ENCODE assay signal across 21 cellular contexts in genomic region chr18:32879497-32879896, GRCh38.
DNase-seq lines count a peak whose midpoint lies in the region; ATAC-seq and TF ChIP-seq lines count a peak whose summit lies in the region.
"Had no signal": no experiment of that assay in that cellular context is flagged by ENCODE, and none has a peak within 500 bp of the region (broad histone marks: within the 10 kb centered on the region; RNA-seq: fewer than 3 reads in every experiment).

No MANE protein-coding gene starts in this region.

- no peaks in the 10 kb centered on the region for H3K27me3 Mint-ChIP-seq in WTC11 (ENCODE audit: low read depth)
- H3K27me3 Mint-ChIP-seq: activated naive CD8-positive, alpha-beta T cell treated with anti-CD3 and anti-CD28 coated beads, Interleukin-2, amount 50 U/mL, for 24 hours; memory B cell had no signal

- H3K9me3 Mint-ChIP-seq in WTC11: peaks cover 26% of the 10 kb centered on the region

- no peak overlapping the region for H3K27ac Mint-ChIP-seq in WTC11
- H3K27ac Mint-ChIP-seq: activated naive CD8-positive, alpha-beta T cell treated with anti-CD3 and anti-CD28 coated beads, Interleukin-2, amount 50 U/mL, for 24 hours had no signal

- no peak for DNase-seq in WTC11 (ENCODE audit: low spot score)
- peak; percentile 40 for DNase-seq in iris pigment epithelial cell (ENCODE audit: low read depth)
- DNase-seq in retinal pigment epithelial cell (ENCODE audit: low read depth): peak; percentile 62
- DNase-seq in NOMO-1 (lab: John Stamatoyannopoulos, UW; ENCODE audit: unreplicated experiment in 2 of 2): no peak
- no peak for DNase-seq in nucleus accumbens (lab: John Stamatoyannopoulos, UW)
- no peak for DNase-seq in NCI-H1436 (lab: John Stamatoyannopoulos, UW)
- DNase-seq: activated effector memory CD4-positive, alpha-beta T cell treated with anti-CD3 and anti-CD28 coated beads, Interleukin-2, amount 50 U/mL, for 16 hours; activated naive CD8-positive, alpha-beta T cell treated with anti-CD3 and anti-CD28 coated beads, Interleukin-2, amount 50 U/mL, for 24 hours; colonic mucosa; H9; Kasumi-1; left cardiac atrium; NCI-H187 treated with DMSO at 0.1 percent for 48 hours; RPMI8226; stimulated activated CD4-positive, alpha-beta T cell treated with anti-CD3 and anti-CD28 coated beads, Interleukin-4, amount 100 ng/mL, for 1 hour; stimulated activated naive CD4-positive, alpha-beta T cell had no signal

- TF ChIP-seq CTCF in WTC11 (IDR thresholded peaks at IDR 0.05) (no peak), retinal pigment epithelial cell (conservative IDR thresholded peaks at IDR 0.05; ENCODE audit: low read depth, low read length) (no peak)

- peak; percentile 61 for ATAC-seq in WTC11
- ATAC-seq: activated naive CD8-positive, alpha-beta T cell treated with anti-CD3 and anti-CD28 coated beads, Interleukin-2, amount 50 U/mL, for 24 hours; left cardiac atrium had no signal

- H3K36me3 Mint-ChIP-seq in WTC11: peaks cover 3% of the 10 kb centered on the region; the same call in 1 of the 2 replicates
- H3K36me3 Mint-ChIP-seq: memory B cell had no signal

- peak; percentile 24; the same call in 1 of the 2 replicates for TF ChIP-seq RAD21 in Ishikawa (IDR thresholded peaks at IDR 0.05; ENCODE audit: low read depth)

- POLR2A ChIA-PET in WTC11 (lab: Charles Lee): no interaction called here

- no peak overlapping the region for H3K4me3 ChIP-seq in retinal pigment epithelial cell (ENCODE audit: low read length)
- H3K4me3 ChIP-seq: colonic mucosa, right atrium auricular region, thoracic aorta, vagina had no signal

- H3K4me3 Mint-ChIP-seq in WTC11: no peak overlapping the region
- H3K4me3 Mint-ChIP-seq: activated naive CD8-positive, alpha-beta T cell treated with anti-CD3 and anti-CD28 coated beads, Interleukin-2, amount 50 U/mL, for 24 hours; H9 had no signal

- peak; percentile 96 for TF ChIP-seq EP300 in Ishikawa (IDR thresholded peaks at IDR 0.05; ENCODE audit: borderline replicate concordance)

- H3K4me1 Mint-ChIP-seq in WTC11: peaks cover 26% of the 10 kb centered on the region

- CTCF ChIA-PET in WTC11 (lab: Charles Lee): interaction anchor here (1.0 to 1.3 kb wide), 3 partner anchors 10 to 210 kb away, joined by 3 to 8 read pairs (median 3); no protein-coding TSS in a partner anchor

TF ChIP-seq in Ishikawa, 13 proteins besides CTCF, POLR2A, EP300 and RAD21:
- TF ChIP-seq FOXM1 (IDR thresholded peaks at IDR 0.05; ENCODE audit: borderline replicate concordance, low read depth) (peak; percentile 91), NFIC (IDR thresholded peaks at IDR 0.05) (peak; percentile 63; the same call in 1 of the 2 replicates), EGR1 (IDR thresholded peaks at IDR 0.05) (no peak), YY1 (IDR thresholded peaks at IDR 0.05; ENCODE audit: low read depth) (peak; percentile 36; the same call in 1 of the 2 replicates), TAF1 (IDR thresholded peaks at IDR 0.05; ENCODE audit: low read depth) (no peak), TCF12 (IDR thresholded peaks at IDR 0.05; ENCODE audit: low read depth) (peak; percentile 94), REST (IDR thresholded peaks at IDR 0.05; ENCODE audit: low read depth) (no peak), CREB1 (IDR thresholded peaks at IDR 0.05; ENCODE audit: low read depth) (no peak), USF1 (IDR thresholded peaks at IDR 0.05) (no peak), TEAD4 (IDR thresholded peaks at IDR 0.05) (peak; percentile 95), CEBPB (IDR thresholded peaks at IDR 0.05) (peak; percentile 49; the same call in 1 of the 2 replicates), ZBTB7A (IDR thresholded peaks at IDR 0.05; ENCODE audit: low read depth) (no peak)
- TF ChIP-seq, protein P1, sequence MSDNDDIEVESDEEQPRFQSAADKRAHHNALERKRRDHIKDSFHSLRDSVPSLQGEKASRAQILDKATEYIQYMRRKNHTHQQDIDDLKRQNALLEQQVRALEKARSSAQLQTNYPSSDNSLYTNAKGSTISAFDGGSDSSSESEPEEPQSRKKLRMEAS (IDR thresholded peaks at IDR 0.05): no peak

TF ChIP-seq in WTC11, 78 proteins besides CTCF, POLR2A, EP300 and RAD21 (continues in another document):
- TF ChIP-seq ZBTB21 (CRISPR knock-in tag; IDR thresholded peaks at IDR 0.05; ENCODE audit: borderline replicate concordance): no peak
- TF ChIP-seq, protein P2, sequence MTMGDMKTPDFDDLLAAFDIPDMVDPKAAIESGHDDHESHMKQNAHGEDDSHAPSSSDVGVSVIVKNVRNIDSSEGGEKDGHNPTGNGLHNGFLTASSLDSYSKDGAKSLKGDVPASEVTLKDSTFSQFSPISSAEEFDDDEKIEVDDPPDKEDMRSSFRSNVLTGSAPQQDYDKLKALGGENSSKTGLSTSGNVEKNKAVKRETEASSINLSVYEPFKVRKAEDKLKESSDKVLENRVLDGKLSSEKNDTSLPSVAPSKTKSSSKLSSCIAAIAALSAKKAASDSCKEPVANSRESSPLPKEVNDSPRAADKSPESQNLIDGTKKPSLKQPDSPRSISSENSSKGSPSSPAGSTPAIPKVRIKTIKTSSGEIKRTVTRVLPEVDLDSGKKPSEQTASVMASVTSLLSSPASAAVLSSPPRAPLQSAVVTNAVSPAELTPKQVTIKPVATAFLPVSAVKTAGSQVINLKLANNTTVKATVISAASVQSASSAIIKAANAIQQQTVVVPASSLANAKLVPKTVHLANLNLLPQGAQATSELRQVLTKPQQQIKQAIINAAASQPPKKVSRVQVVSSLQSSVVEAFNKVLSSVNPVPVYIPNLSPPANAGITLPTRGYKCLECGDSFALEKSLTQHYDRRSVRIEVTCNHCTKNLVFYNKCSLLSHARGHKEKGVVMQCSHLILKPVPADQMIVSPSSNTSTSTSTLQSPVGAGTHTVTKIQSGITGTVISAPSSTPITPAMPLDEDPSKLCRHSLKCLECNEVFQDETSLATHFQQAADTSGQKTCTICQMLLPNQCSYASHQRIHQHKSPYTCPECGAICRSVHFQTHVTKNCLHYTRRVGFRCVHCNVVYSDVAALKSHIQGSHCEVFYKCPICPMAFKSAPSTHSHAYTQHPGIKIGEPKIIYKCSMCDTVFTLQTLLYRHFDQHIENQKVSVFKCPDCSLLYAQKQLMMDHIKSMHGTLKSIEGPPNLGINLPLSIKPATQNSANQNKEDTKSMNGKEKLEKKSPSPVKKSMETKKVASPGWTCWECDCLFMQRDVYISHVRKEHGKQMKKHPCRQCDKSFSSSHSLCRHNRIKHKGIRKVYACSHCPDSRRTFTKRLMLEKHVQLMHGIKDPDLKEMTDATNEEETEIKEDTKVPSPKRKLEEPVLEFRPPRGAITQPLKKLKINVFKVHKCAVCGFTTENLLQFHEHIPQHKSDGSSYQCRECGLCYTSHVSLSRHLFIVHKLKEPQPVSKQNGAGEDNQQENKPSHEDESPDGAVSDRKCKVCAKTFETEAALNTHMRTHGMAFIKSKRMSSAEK (CRISPR knock-in tag; IDR thresholded peaks at IDR 0.05; ENCODE audit: borderline replicate concordance): no peak
- TF ChIP-seq MYBL2 (CRISPR knock-in tag; IDR thresholded peaks at IDR 0.05): no peak
- TF ChIP-seq, protein P3, sequence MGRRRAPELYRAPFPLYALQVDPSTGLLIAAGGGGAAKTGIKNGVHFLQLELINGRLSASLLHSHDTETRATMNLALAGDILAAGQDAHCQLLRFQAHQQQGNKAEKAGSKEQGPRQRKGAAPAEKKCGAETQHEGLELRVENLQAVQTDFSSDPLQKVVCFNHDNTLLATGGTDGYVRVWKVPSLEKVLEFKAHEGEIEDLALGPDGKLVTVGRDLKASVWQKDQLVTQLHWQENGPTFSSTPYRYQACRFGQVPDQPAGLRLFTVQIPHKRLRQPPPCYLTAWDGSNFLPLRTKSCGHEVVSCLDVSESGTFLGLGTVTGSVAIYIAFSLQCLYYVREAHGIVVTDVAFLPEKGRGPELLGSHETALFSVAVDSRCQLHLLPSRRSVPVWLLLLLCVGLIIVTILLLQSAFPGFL (CRISPR knock-in tag; IDR thresholded peaks at IDR 0.05; ENCODE audit: borderline replicate concordance): no peak
- TF ChIP-seq, protein P4, sequence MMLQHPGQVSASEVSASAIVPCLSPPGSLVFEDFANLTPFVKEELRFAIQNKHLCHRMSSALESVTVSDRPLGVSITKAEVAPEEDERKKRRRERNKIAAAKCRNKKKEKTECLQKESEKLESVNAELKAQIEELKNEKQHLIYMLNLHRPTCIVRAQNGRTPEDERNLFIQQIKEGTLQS (CRISPR knock-in tag; conservative IDR thresholded peaks at IDR 0.05): no peak
- TF ChIP-seq ESRRA (CRISPR knock-in tag; IDR thresholded peaks at IDR 0.05; ENCODE audit: borderline replicate concordance): no peak
- no peak for TF ChIP-seq ZMAT4 (CRISPR knock-in tag; IDR thresholded peaks at IDR 0.05)
- no peak for TF ChIP-seq ZSCAN18 (CRISPR knock-in tag; IDR thresholded peaks at IDR 0.05)
- no peak for TF ChIP-seq ZNF219 (CRISPR knock-in tag; IDR thresholded peaks at IDR 0.05; ENCODE audit: borderline replicate concordance)
- TF ChIP-seq ATF1 (CRISPR knock-in tag; IDR thresholded peaks at IDR 0.05): no peak
- TF ChIP-seq, protein P1 (CRISPR knock-in tag; IDR thresholded peaks at IDR 0.05): no peak
- no peak for TF ChIP-seq ZNF138 (CRISPR knock-in tag; conservative IDR thresholded peaks at IDR 0.05)
- no peak for TF ChIP-seq ZNF396 (CRISPR knock-in tag; IDR thresholded peaks at IDR 0.05; ENCODE audit: borderline replicate concordance)

Comparison
In these comparisons a context has a peak if more than half of its experiments do, and no peak if none do; other contexts are left out.
1. DNase-seq: peak in iris pigment epithelial cell (single experiment) and retinal pigment epithelial cell (single experiment); none in WTC11 (single experiment), NOMO-1 (0 of 2), nucleus accumbens (0 of 56) and NCI-H1436 (single experiment).